In genomic region chr3:4751057-4752051, GRCh38 we compare ENCODE assay signal across 8 cellular contexts.
DNase-seq lines count a peak whose midpoint lies in the region; TF ChIP-seq lines count a peak whose summit lies in the region.

No MANE protein-coding gene starts in this region.

- H3K9me3 ChIP-seq in Loucy (ENCODE audit: insufficient read depth, low read depth, low read length): no peaks in the 10 kb centered on the region

- H3K27me3 ChIP-seq in Loucy (ENCODE audit: insufficient read depth, low read length, poor library complexity, severe bottlenecking): no peaks in the 10 kb centered on the region

- no peaks in the 10 kb centered on the region for H3F3A ChIP-seq in Loucy (ENCODE audit: low read depth)

- no peak overlapping the region for H2AFZ ChIP-seq in Loucy (ENCODE audit: low read length)

- peaks cover 43% of the 10 kb centered on the region for H3K4me1 Mint-ChIP-seq in brain

- H3K79me2 ChIP-seq in Loucy (ENCODE audit: insufficient read depth, low read length): no peaks in the 10 kb centered on the region

- H3K9me2 ChIP-seq in Loucy (replicated peaks; ENCODE audit: low read depth, low read length): no peaks in the 10 kb centered on the region

- peak overlapping the region; percentile 44 for H3K4me2 ChIP-seq in Loucy (ENCODE audit: low read depth, low read length, poor library complexity, severe bottlenecking)

- TF ChIP-seq CTCF in Loucy (conservative IDR thresholded peaks at IDR 0.05; ENCODE audit: low read length) (no peak), brain (conservative IDR thresholded peaks at IDR 0.05) (no peak)

- DNase-seq in AML-193 (lab: John Stamatoyannopoulos, UW) (peak; percentile 95 to 97), left kidney (ENCODE audit: low read depth, low spot score) (peak; percentile 54), NCI-H1092 (lab: John Stamatoyannopoulos, UW) (no peak), cortex of kidney (lab: John Stamatoyannopoulos, UW) (no peak), NCI-H1105 (lab: John Stamatoyannopoulos, UW) (no peak)

- peaks cover 35% of the 10 kb centered on the region for H3K4me1 ChIP-seq in Loucy (ENCODE audit: insufficient read depth, low read length, poor library complexity, severe bottlenecking)

- H4K20me1 ChIP-seq in Loucy (ENCODE audit: insufficient read depth, low read length, poor library complexity, severe bottlenecking): no peaks in the 10 kb centered on the region

- peak overlapping the region in 3 of 5 experiments; percentile 4 to 39 (median 38) for H3K4me3 Mint-ChIP-seq in brain

- H3K27me3 Mint-ChIP-seq in brain: peaks cover 9% of the 10 kb centered on the region

- H3K4me3 ChIP-seq in Loucy (ENCODE audit: low read length, poor library complexity, severe bottlenecking): peak overlapping the region; percentile 23

- peaks cover 13% of the 10 kb centered on the region; the same call in 1 of the 2 replicates for H3K36me3 ChIP-seq in Loucy (ENCODE audit: insufficient read depth, low read length)

- peaks cover 0 to 6% (median 3%) of the 10 kb centered on the region in 5 experiments for H3K9me3 Mint-ChIP-seq in brain

- H3K9ac ChIP-seq in Loucy (ENCODE audit: low read depth, low read length, poor library complexity, severe bottlenecking): peak overlapping the region; percentile 58

- H3K27ac ChIP-seq in temporal lobe (ENCODE audit: low read depth, low read length): peak overlapping the region; percentile 75

- no peaks in the 10 kb centered on the region for H3K36me3 Mint-ChIP-seq in brain

- peak overlapping the region in 4 of 5 experiments; percentile 45 to 93 (median 78) for H3K27ac Mint-ChIP-seq in brain

Comparison
In these comparisons a context has a peak if more than half of its experiments do, and no peak if none do; other contexts are left out.
1. DNase-seq: peak in AML-193 (2 of 2) and left kidney (single experiment); none in NCI-H1092 (single experiment), cortex of kidney (single experiment) and NCI-H1105 (single experiment).